Comparison of ENCODE assay signal across 13 cellular contexts in the genomic region with DNA sequence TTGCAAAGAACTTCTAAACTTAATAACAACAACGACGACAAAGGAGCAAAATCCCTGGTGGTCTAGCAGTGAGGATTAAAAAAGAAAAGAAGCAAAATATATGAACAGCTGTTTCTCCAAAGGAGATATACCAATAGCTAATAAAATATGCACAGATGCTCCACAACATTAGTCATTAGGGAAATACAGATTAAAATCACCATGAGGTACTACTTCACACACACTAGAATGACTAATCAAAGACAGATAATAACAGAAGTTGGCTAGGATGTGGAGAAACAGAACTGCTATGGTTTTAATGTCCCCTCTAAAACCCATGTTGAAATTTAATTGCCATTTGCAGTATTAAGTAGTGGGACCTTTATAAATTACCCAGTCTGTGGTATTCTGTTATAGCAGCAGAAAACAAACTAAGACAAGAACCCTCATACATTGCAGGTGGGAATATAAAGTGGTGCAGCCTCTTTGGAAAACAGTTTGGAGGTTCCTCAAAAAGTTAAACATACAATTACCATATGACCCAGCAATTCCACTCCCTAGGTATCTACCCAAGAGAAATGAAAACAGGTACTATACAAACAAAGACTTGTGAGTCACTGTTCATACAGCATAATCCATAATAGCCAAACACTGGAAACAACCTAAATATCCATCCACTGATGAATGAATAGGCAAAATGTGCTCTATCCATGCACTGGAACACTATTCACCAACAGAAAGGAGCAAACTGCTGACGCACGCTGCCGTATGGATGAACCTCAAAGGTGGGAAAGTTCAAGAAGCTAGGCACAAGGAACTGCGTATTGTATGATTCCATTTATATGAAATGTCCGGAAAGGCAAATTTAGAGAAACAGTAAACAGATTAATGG. TPM values are rescaled to one million over a fixed set of nuclear protein-coding genes. Genes with fewer than 3 reads are reported as not detected.
A peak's percentile ranks its signal among the peaks of the same experiment; 100 is the strongest.
DNase-seq lines count a peak whose midpoint lies in the region; ATAC-seq and TF ChIP-seq lines count a peak whose summit lies in the region.
"Had no signal": no experiment of that assay in that cellular context is flagged by ENCODE, and none has a peak within 500 bp of the region (broad histone marks: within the 10 kb centered on the region; RNA-seq: fewer than 3 reads in every experiment).

No MANE protein-coding gene starts in this region.

- H2AFZ ChIP-seq in OCI-LY3 (ENCODE audit: low read depth, low read length) = no peak overlapping the region

- H3K4me3 ChIP-seq in OCI-LY3 (ENCODE audit: low read length) = no peak overlapping the region
- H3K4me3 ChIP-seq: gastrocnemius medialis had no signal

- H3K4me2 ChIP-seq in OCI-LY3 (ENCODE audit: low read length) = peak overlapping the region; percentile 42

- no peaks in the 10 kb centered on the region for H3K79me2 ChIP-seq in OCI-LY3 (ENCODE audit: low read length)

- no peaks in the 10 kb centered on the region for H3K27me3 Mint-ChIP-seq in activated CD4-positive, alpha-beta T cell treated with anti-CD3 and anti-CD28 coated beads for 36 hours
- H3K27me3 Mint-ChIP-seq in stimulated activated naive CD8-positive, alpha-beta T cell treated with anti-CD3 and anti-CD28 coated beads, Interleukin-15, Interleukin-2, amounts not matched to agents 100 ng/mL and 50 ng/mL, for 24 hours = no peaks in the 10 kb centered on the region

- no peak overlapping the region for H3K4me3 Mint-ChIP-seq in activated CD4-positive, alpha-beta T cell treated with anti-CD3 and anti-CD28 coated beads for 36 hours
- no peak overlapping the region for H3K4me3 Mint-ChIP-seq in stimulated activated naive CD8-positive, alpha-beta T cell treated with anti-CD3 and anti-CD28 coated beads, Interleukin-15, Interleukin-2, amounts not matched to agents 100 ng/mL and 50 ng/mL, for 24 hours
- H3K4me3 Mint-ChIP-seq: neural crest cell had no signal

- intact Hi-C loops in activated CD4-positive, alpha-beta T cell treated with anti-CD3 and anti-CD28 coated beads for 36 hours (cut with DNase I, micrococcal nuclease) = no loop called here

- H3K36me3 Mint-ChIP-seq in activated CD4-positive, alpha-beta T cell treated with anti-CD3 and anti-CD28 coated beads for 36 hours (ENCODE audit: low read depth) = no peaks in the 10 kb centered on the region
- H3K36me3 Mint-ChIP-seq in stimulated activated naive CD8-positive, alpha-beta T cell treated with anti-CD3 and anti-CD28 coated beads, Interleukin-15, Interleukin-2, amounts not matched to agents 100 ng/mL and 50 ng/mL, for 24 hours (ENCODE audit: low read depth) = no peaks in the 10 kb centered on the region

- no peaks in the 10 kb centered on the region for H3K9me3 Mint-ChIP-seq in activated CD4-positive, alpha-beta T cell treated with anti-CD3 and anti-CD28 coated beads for 36 hours (ENCODE audit: low read depth)
- H3K9me3 Mint-ChIP-seq in stimulated activated naive CD8-positive, alpha-beta T cell treated with anti-CD3 and anti-CD28 coated beads, Interleukin-15, Interleukin-2, amounts not matched to agents 100 ng/mL and 50 ng/mL, for 24 hours = no peaks in the 10 kb centered on the region
- H3K9me3 Mint-ChIP-seq: neural crest cell had no signal

- no peaks in the 10 kb centered on the region for H3K27me3 ChIP-seq in OCI-LY3 (ENCODE audit: low read depth, low read length)
- H3K27me3 ChIP-seq: gastrocnemius medialis had no signal

- no peaks in the 10 kb centered on the region for H3K9me3 ChIP-seq in OCI-LY3 (ENCODE audit: insufficient read depth, low read length)
- H3K9me3 ChIP-seq: gastrocnemius medialis had no signal

- H3K27ac ChIP-seq in OCI-LY3 (ENCODE audit: low read length) = no peak overlapping the region
- H3K27ac ChIP-seq: gastrocnemius medialis had no signal

- no peak for TF ChIP-seq CTCF in OCI-LY3 (IDR thresholded peaks at IDR 0.05; ENCODE audit: low read depth, low read length)

- H3K4me1 ChIP-seq in OCI-LY3 (ENCODE audit: low read length) = peaks cover 24% of the 10 kb centered on the region

- H3K27ac Mint-ChIP-seq in activated CD4-positive, alpha-beta T cell treated with anti-CD3 and anti-CD28 coated beads for 36 hours = no peak overlapping the region
- H3K27ac Mint-ChIP-seq in stimulated activated naive CD8-positive, alpha-beta T cell treated with anti-CD3 and anti-CD28 coated beads, Interleukin-15, Interleukin-2, amounts not matched to agents 100 ng/mL and 50 ng/mL, for 24 hours = peak overlapping the region; percentile 6

- no peak for DNase-seq in activated CD4-positive, alpha-beta T cell treated with anti-CD3 and anti-CD28 coated beads for 36 hours
- no peak for DNase-seq in activated CD4-positive, alpha-beta T cell treated with anti-CD3 and anti-CD28 coated beads for 4 hours
- DNase-seq in erythroblast (lab: John Stamatoyannopoulos, UW) (peak; percentile 67 to 68), putamen (ENCODE audit: low spot score) (no peak)
- DNase-seq in activated effector memory CD4-positive, alpha-beta T cell treated with Interleukin-2 at 50 U/mL for 16 hours = no peak
- DNase-seq: activated CD4-positive, alpha-beta T cell treated with anti-CD3 and anti-CD28 coated beads, Interleukin-2, amount 50 U/mL, for 1 hour; activated naive CD4-positive, alpha-beta T cell; cerebellar nuclear complex had no signal

- no peak overlapping the region for H3K9ac ChIP-seq in OCI-LY3 (ENCODE audit: low read length)

- peak; percentile 28 for ATAC-seq in activated CD4-positive, alpha-beta T cell treated with anti-CD3 and anti-CD28 coated beads for 36 hours
- no peak for ATAC-seq in HG02623 (IDR thresholded peaks at IDR 0.05; ENCODE audit: unreplicated experiment)
- ATAC-seq: gastrocnemius medialis had no signal

- CTCF ChIA-PET in activated CD4-positive, alpha-beta T cell treated with anti-CD3 and anti-CD28 coated beads for 36 hours (lab: Charles Lee) = interaction anchor here (1.0 kb wide), 1 partner anchor 68 kb away, joined by 3 read pairs; no protein-coding TSS in a partner anchor

- peak; percentile 21 for TF ChIP-seq POLR2A in erythroblast (IDR thresholded peaks at IDR 0.05; ENCODE audit: low read length)

- H4K20me1 ChIP-seq in OCI-LY3 (ENCODE audit: insufficient read depth, low read length) = no peaks in the 10 kb centered on the region

- H3K4me1 Mint-ChIP-seq in activated CD4-positive, alpha-beta T cell treated with anti-CD3 and anti-CD28 coated beads for 36 hours = peaks cover 28% of the 10 kb centered on the region
- peaks cover 28% of the 10 kb centered on the region for H3K4me1 Mint-ChIP-seq in stimulated activated naive CD8-positive, alpha-beta T cell treated with anti-CD3 and anti-CD28 coated beads, Interleukin-15, Interleukin-2, amounts not matched to agents 100 ng/mL and 50 ng/mL, for 24 hours (ENCODE audit: low read depth)

- H3K36me3 ChIP-seq in OCI-LY3 (replicated peaks; ENCODE audit: low read depth, low read length) = no peaks in the 10 kb centered on the region
- H3K36me3 ChIP-seq: gastrocnemius medialis had no signal

- POLR2A ChIA-PET in activated CD4-positive, alpha-beta T cell treated with anti-CD3 and anti-CD28 coated beads for 36 hours (lab: Charles Lee) = interaction anchor here (0.5 to 1.1 kb wide), 4 partner anchors 8 to 12 kb away, joined by 3 to 4 read pairs (median 4); no protein-coding TSS in a partner anchor

RNA-seq across cellular contexts. Expression of a gene that starts 11.4 kb away (rescaled TPM):
- total RNA-seq in activated CD4-positive, alpha-beta T cell treated with anti-CD3 and anti-CD28 coated beads for 36 hours = 1 to 10 TPM; 6.7 to 7.4 TPM

RNA-seq across cellular contexts. Expression of a gene that starts 51.6 kb away (rescaled TPM):
- 10 to 100 TPM; 40.3 to 50.0 TPM for total RNA-seq in activated CD4-positive, alpha-beta T cell treated with anti-CD3 and anti-CD28 coated beads for 36 hours

Comparison
In these comparisons a context has a peak if more than half of its experiments do, and no peak if none do; other contexts are left out.
1. DNase-seq: peak in erythroblast (2 of 2); none in activated CD4-positive, alpha-beta T cell treated with anti-CD3 and anti-CD28 coated beads for 36 hours (single experiment), activated CD4-positive, alpha-beta T cell treated with anti-CD3 and anti-CD28 coated beads for 4 hours (0 of 2), activated effector memory CD4-positive, alpha-beta T cell treated with Interleukin-2 at 50 U/mL for 16 hours (single experiment) and putamen (single experiment).